ENCODE assay signal across 1 cellular context in the genomic region with DNA sequence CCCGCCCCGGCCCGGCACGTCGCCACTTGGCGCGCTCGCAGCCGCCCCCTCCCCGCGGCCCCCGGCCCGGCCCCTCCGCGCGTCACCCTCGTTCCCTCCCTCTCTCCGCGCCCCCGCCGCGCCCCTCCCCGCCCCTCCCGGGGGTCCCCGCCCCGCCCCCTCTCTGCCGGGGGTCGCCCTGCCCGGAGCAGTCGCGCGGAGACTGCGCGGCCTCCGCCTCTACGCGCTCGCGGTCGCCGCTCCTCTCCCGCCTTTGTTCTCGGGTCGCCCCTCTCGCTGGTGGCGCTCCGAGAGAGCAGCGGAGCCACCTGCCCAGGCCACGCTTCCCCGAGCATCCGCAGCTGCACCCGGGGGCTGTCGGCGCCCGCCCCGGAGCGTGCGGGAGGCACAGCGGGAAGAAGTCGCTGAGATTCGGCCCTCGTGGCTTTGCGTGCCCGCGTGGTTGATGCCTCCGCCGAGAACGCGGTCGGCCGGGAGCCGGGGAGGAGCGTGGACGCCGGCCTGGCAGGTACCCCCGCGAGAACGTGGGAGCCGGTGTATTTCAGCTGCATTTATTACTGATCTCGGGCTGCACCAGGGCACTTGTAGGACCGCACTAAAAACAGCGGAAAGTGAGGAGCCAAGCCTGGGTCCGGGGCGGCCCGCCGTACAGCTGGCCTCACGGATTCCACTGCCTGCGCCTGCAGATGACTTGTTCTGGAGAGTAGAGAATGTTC.
TF ChIP-seq lines count a peak whose summit lies in the region.

No MANE protein-coding gene starts in this region.

TF ChIP-seq in WTC11, 78 proteins besides CTCF, POLR2A, EP300 and RAD21 (continues in another document):
- 0 out of 2 replicates have a peak, but pooled peaks have one; percentile 23 for TF ChIP-seq E2F5 (CRISPR knock-in tag; IDR thresholded peaks at IDR 0.05)
- 0 out of 2 replicates have a peak, but pooled peaks have one; percentile 48 for TF ChIP-seq RELA (CRISPR knock-in tag; IDR thresholded peaks at IDR 0.05; ENCODE audit: borderline replicate concordance)
- peak; percentile 89 for TF ChIP-seq MAX (CRISPR knock-in tag; IDR thresholded peaks at IDR 0.05)
- TF ChIP-seq HMGA2 (CRISPR knock-in tag; IDR thresholded peaks at IDR 0.05) = no peak
- TF ChIP-seq ETV6 (CRISPR knock-in tag; IDR thresholded peaks at IDR 0.05) = peak; percentile 78
- TF ChIP-seq, protein P1, sequence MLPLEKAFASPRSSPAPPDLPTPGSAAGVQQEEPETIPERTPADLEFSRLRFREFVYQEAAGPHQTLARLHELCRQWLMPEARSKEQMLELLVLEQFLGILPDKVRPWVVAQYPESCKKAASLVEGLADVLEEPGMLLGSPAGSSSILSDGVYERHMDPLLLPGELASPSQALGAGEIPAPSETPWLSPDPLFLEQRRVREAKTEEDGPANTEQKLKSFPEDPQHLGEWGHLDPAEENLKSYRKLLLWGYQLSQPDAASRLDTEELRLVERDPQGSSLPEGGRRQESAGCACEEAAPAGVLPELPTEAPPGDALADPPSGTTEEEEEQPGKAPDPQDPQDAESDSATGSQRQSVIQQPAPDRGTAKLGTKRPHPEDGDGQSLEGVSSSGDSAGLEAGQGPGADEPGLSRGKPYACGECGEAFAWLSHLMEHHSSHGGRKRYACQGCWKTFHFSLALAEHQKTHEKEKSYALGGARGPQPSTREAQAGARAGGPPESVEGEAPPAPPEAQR (CRISPR knock-in tag; IDR thresholded peaks at IDR 0.05) = no peak
- TF ChIP-seq ZBTB21 (CRISPR knock-in tag; IDR thresholded peaks at IDR 0.05; ENCODE audit: borderline replicate concordance) = no peak; the same call in 1 of the 2 replicates
- TF ChIP-seq ZNF121 (CRISPR knock-in tag; IDR thresholded peaks at IDR 0.05) = no peak
- TF ChIP-seq PRRX2 (CRISPR knock-in tag; IDR thresholded peaks at IDR 0.05) = no peak
- peak; percentile 22; the same call in 1 of the 2 replicates for TF ChIP-seq USF1 (CRISPR knock-in tag; IDR thresholded peaks at IDR 0.05)
- peak; percentile 35; the same call in 1 of the 2 replicates for TF ChIP-seq GABPB1 (CRISPR knock-in tag; IDR thresholded peaks at IDR 0.05)
- no peak for TF ChIP-seq NFE2L1 (CRISPR knock-in tag; IDR thresholded peaks at IDR 0.05)
- TF ChIP-seq JUN (CRISPR knock-in tag; IDR thresholded peaks at IDR 0.05) = peak; percentile 79; the same call in 1 of the 2 replicates
- no peak for TF ChIP-seq ZNF317 (CRISPR knock-in tag; IDR thresholded peaks at IDR 0.05; ENCODE audit: borderline replicate concordance, low read depth)
- no peak for TF ChIP-seq IRF2 (CRISPR knock-in tag; IDR thresholded peaks at IDR 0.05; ENCODE audit: borderline replicate concordance, low read depth)
- TF ChIP-seq RORB (CRISPR knock-in tag; IDR thresholded peaks at IDR 0.05) = no peak
- TF ChIP-seq ZNF263 (CRISPR knock-in tag; IDR thresholded peaks at IDR 0.05; ENCODE audit: low read depth) = no peak
- TF ChIP-seq SP1 (CRISPR knock-in tag; conservative IDR thresholded peaks at IDR 0.05) = peak; percentile 42; the same call in 1 of the 2 replicates
- no peak for TF ChIP-seq ELF4 (CRISPR knock-in tag; IDR thresholded peaks at IDR 0.05; ENCODE audit: low read depth)
- TF ChIP-seq EMX1 (CRISPR knock-in tag; IDR thresholded peaks at IDR 0.05) = no peak
- TF ChIP-seq SMAD4 (CRISPR knock-in tag; IDR thresholded peaks at IDR 0.05) = no peak
- TF ChIP-seq MYBL2 (CRISPR knock-in tag; IDR thresholded peaks at IDR 0.05) = peak; percentile 86
- TF ChIP-seq FOXP1 (CRISPR knock-in tag; IDR thresholded peaks at IDR 0.05; ENCODE audit: borderline replicate concordance) = peak; percentile 87
- TF ChIP-seq, protein P2, sequence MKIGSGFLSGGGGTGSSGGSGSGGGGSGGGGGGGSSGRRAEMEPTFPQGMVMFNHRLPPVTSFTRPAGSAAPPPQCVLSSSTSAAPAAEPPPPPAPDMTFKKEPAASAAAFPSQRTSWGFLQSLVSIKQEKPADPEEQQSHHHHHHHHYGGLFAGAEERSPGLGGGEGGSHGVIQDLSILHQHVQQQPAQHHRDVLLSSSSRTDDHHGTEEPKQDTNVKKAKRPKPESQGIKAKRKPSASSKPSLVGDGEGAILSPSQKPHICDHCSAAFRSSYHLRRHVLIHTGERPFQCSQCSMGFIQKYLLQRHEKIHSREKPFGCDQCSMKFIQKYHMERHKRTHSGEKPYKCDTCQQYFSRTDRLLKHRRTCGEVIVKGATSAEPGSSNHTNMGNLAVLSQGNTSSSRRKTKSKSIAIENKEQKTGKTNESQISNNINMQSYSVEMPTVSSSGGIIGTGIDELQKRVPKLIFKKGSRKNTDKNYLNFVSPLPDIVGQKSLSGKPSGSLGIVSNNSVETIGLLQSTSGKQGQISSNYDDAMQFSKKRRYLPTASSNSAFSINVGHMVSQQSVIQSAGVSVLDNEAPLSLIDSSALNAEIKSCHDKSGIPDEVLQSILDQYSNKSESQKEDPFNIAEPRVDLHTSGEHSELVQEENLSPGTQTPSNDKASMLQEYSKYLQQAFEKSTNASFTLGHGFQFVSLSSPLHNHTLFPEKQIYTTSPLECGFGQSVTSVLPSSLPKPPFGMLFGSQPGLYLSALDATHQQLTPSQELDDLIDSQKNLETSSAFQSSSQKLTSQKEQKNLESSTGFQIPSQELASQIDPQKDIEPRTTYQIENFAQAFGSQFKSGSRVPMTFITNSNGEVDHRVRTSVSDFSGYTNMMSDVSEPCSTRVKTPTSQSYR (CRISPR knock-in tag; IDR thresholded peaks at IDR 0.05) = peak; percentile 57; the same call in 1 of the 2 replicates
- no peak for TF ChIP-seq ZNF532 (CRISPR knock-in tag; IDR thresholded peaks at IDR 0.05; ENCODE audit: borderline replicate concordance)
- TF ChIP-seq NR1H2 (CRISPR knock-in tag; IDR thresholded peaks at IDR 0.05) = no peak
- TF ChIP-seq, protein P3, sequence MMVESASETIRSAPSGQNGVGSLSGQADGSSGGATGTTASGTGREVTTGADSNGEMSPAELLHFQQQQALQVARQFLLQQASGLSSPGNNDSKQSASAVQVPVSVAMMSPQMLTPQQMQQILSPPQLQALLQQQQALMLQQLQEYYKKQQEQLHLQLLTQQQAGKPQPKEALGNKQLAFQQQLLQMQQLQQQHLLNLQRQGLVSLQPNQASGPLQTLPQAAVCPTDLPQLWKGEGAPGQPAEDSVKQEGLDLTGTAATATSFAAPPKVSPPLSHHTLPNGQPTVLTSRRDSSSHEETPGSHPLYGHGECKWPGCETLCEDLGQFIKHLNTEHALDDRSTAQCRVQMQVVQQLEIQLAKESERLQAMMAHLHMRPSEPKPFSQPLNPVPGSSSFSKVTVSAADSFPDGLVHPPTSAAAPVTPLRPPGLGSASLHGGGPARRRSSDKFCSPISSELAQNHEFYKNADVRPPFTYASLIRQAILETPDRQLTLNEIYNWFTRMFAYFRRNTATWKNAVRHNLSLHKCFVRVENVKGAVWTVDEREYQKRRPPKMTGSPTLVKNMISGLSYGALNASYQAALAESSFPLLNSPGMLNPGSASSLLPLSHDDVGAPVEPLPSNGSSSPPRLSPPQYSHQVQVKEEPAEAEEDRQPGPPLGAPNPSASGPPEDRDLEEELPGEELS (CRISPR knock-in tag; IDR thresholded peaks at IDR 0.05) = peak; percentile 67; the same call in 1 of the 2 replicates
- TF ChIP-seq ZNF512 (CRISPR knock-in tag; IDR thresholded peaks at IDR 0.05; ENCODE audit: borderline replicate concordance) = no peak
- TF ChIP-seq TP53 (CRISPR knock-in tag; IDR thresholded peaks at IDR 0.05) = peak; percentile 60; the same call in 1 of the 2 replicates
- TF ChIP-seq, protein P4, sequence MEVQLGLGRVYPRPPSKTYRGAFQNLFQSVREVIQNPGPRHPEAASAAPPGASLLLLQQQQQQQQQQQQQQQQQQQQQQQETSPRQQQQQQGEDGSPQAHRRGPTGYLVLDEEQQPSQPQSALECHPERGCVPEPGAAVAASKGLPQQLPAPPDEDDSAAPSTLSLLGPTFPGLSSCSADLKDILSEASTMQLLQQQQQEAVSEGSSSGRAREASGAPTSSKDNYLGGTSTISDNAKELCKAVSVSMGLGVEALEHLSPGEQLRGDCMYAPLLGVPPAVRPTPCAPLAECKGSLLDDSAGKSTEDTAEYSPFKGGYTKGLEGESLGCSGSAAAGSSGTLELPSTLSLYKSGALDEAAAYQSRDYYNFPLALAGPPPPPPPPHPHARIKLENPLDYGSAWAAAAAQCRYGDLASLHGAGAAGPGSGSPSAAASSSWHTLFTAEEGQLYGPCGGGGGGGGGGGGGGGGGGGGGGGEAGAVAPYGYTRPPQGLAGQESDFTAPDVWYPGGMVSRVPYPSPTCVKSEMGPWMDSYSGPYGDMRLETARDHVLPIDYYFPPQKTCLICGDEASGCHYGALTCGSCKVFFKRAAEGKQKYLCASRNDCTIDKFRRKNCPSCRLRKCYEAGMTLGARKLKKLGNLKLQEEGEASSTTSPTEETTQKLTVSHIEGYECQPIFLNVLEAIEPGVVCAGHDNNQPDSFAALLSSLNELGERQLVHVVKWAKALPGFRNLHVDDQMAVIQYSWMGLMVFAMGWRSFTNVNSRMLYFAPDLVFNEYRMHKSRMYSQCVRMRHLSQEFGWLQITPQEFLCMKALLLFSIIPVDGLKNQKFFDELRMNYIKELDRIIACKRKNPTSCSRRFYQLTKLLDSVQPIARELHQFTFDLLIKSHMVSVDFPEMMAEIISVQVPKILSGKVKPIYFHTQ (CRISPR knock-in tag; IDR thresholded peaks at IDR 0.05) = no peak
- peak; percentile 36; the same call in 1 of the 2 replicates for TF ChIP-seq CREB1 (CRISPR knock-in tag; IDR thresholded peaks at IDR 0.05)
- TF ChIP-seq TEAD4 (CRISPR knock-in tag; IDR thresholded peaks at IDR 0.05) = 0 out of 2 replicates have a peak, but pooled peaks have one; percentile 12
- TF ChIP-seq, protein P5, sequence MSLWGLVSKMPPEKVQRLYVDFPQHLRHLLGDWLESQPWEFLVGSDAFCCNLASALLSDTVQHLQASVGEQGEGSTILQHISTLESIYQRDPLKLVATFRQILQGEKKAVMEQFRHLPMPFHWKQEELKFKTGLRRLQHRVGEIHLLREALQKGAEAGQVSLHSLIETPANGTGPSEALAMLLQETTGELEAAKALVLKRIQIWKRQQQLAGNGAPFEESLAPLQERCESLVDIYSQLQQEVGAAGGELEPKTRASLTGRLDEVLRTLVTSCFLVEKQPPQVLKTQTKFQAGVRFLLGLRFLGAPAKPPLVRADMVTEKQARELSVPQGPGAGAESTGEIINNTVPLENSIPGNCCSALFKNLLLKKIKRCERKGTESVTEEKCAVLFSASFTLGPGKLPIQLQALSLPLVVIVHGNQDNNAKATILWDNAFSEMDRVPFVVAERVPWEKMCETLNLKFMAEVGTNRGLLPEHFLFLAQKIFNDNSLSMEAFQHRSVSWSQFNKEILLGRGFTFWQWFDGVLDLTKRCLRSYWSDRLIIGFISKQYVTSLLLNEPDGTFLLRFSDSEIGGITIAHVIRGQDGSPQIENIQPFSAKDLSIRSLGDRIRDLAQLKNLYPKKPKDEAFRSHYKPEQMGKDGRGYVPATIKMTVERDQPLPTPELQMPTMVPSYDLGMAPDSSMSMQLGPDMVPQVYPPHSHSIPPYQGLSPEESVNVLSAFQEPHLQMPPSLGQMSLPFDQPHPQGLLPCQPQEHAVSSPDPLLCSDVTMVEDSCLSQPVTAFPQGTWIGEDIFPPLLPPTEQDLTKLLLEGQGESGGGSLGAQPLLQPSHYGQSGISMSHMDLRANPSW (CRISPR knock-in tag; conservative IDR thresholded peaks at IDR 0.05; ENCODE audit: low read depth) = no peak
- no peak for TF ChIP-seq ZNF219 (CRISPR knock-in tag; IDR thresholded peaks at IDR 0.05; ENCODE audit: borderline replicate concordance)
